ENCODE assay signal across 8 cellular contexts in the genomic region with DNA sequence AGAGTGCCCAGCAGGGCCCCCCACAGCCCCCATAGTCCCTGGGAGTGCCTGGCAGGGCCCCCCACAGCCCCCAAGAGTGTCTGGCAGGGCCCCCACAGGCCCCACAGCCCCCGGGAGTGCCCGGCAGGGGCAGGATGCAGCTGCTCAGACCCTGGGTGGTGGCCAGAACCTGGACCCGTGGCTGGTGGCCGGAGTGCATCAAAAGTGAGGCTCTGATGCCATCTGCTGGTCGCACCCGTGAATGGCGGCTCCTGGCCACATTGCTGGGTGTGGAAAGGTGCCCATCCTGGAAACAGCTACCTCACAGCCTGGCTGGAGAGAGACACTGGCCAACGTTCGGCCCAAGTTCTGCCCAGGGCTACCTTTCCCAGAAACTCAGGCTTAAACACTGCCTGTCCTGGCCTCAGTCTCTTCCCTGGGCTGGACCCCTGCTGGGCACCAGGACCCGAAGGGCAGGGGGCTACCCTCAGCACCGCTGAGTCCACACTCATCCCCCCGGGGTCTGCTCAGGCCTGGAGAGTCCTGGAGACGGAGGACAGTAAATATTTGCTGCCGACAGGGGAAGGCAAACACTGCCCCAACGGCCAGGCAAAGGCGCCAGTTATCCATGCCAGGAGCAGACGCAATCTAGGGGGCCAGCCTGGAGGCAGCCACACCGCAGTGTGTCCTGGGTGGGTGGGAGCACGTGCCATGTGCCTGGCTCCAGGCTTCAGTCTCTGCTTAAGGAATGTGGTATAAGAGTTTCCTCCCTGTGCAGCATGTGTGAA. TPM values are rescaled to one million over a fixed set of nuclear protein-coding genes. Genes with fewer than 3 reads are reported as not detected.
A peak's percentile ranks its signal among the peaks of the same experiment; 100 is the strongest.
DNase-seq lines count a peak whose midpoint lies in the region; ATAC-seq and TF ChIP-seq lines count a peak whose summit lies in the region.

No MANE protein-coding gene starts in this region.

- DNase-seq in COLO829 (ENCODE audit: low spot score) (peak; percentile 76), HS-27A (ENCODE audit: low read depth) (peak; percentile 24), T-helper 1 cell (peak in 4 of 5 donors; percentile 20 to 38 (median 32)), astrocyte of the cerebellum (ENCODE audit: low read depth) (peak; percentile 27), hepatic stellate cell (ENCODE audit: low spot score) (peak; percentile 90), spleen (peak; percentile 89), T1000 (lab: John Stamatoyannopoulos, UW) (no peak)

- 35 to 43% (median 37%) methylated on average over 15 to 19 of the region's 19 CpGs for WGBS in spleen, 5 donors

- H3K4me1 ChIP-seq in spleen: peaks cover 4 to 9% (median 5%) of the 10 kb centered on the region in 6 donors

- no peak overlapping the region for H3K4me3 ChIP-seq in astrocyte of the cerebellum (ENCODE audit: low read depth, low read length)
- no peak overlapping the region for H3K4me3 ChIP-seq in spleen

- TF ChIP-seq CTCF in astrocyte of the cerebellum (IDR thresholded peaks at IDR 0.05; ENCODE audit: low read depth, low read length, missing control alignments): peak; percentile 81
- TF ChIP-seq CTCF in spleen (IDR thresholded peaks at IDR 0.05 in 8 of 11, conservative IDR thresholded peaks at IDR 0.05 in 3 of 11): peak; percentile 63 to 88 (median 78)

- no peak for TF ChIP-seq POLR2A in spleen (IDR thresholded peaks at IDR 0.05)

- in situ Hi-C loops in astrocyte of the cerebellum (cut with HindIII; ENCODE audit: low sequenced_read_pairs): no loop called here

- no peak overlapping the region for H3K27ac ChIP-seq in spleen

- intact Hi-C loops in spleen (cut with DNase I; ENCODE audit: low total_unique reads): loop anchor here (10.0 kb wide), 2 partner anchors 462 to 502 kb away; a partner anchor contains a TSS

- no peaks in the 10 kb centered on the region for H3K9me3 ChIP-seq in spleen

- peaks cover 0 to 61% (median 0%) of the 10 kb centered on the region in 7 donors for H3K27me3 ChIP-seq in spleen (replicated peaks in 1 of 7)

- no peaks in the 10 kb centered on the region for H3K36me3 ChIP-seq in spleen

- ATAC-seq in GM19455 (IDR thresholded peaks at IDR 0.05; ENCODE audit: unreplicated experiment): no peak

RNA-seq across cellular contexts. Expression of a gene that starts 4.4 kb away (rescaled TPM):
- total RNA-seq in spleen: 1 to 10 TPM in 2 of 7 donors, not detected in 5; 1.3 to 1.5 TPM
- 1 to 10 TPM; 1.3 to 2.4 (median 1.9) TPM for polyA plus RNA-seq in spleen

RNA-seq across cellular contexts. Expression of a gene that starts 15.0 kb away (rescaled TPM):
- 1 to 10 TPM in 1 of 7 donors, not detected in 6; 1.0 TPM for total RNA-seq in spleen
- under 1 TPM; 0.13 to 0.38 (median 0.15) TPM for polyA plus RNA-seq in spleen

RNA-seq across cellular contexts. Expression of a gene that starts 17.4 kb away (rescaled TPM):
- total RNA-seq in spleen: 10 to 100 TPM; 10.2 to 66.6 (median 25.7) TPM
- polyA plus RNA-seq in spleen: 1 to 10 TPM in 2 of 3 donors, under 1 TPM in 1; 0.74 to 9.8 (median 4.0) TPM
